In genomic region chr10:18216482-18216881, GRCh38 we compare ENCODE assay signal across 8 cellular contexts.
DNase-seq lines count a peak whose midpoint lies in the region; ATAC-seq, FAIRE-seq and TF ChIP-seq lines count a peak whose summit lies in the region.

No MANE protein-coding gene starts in this region.

- no peaks in the 10 kb centered on the region for H3K4me1 Mint-ChIP-seq in CD8-positive, alpha-beta T cell (ENCODE audit: low read depth)
- H3K4me1 Mint-ChIP-seq in activated T-cell treated with anti-CD3 and anti-CD28 coated beads, Interleukin-2, amount 50 U/mL, for 24 hours (ENCODE audit: low read depth): no peaks in the 10 kb centered on the region

- no peaks in the 10 kb centered on the region for H3K36me3 Mint-ChIP-seq in CD8-positive, alpha-beta T cell
- H3K36me3 Mint-ChIP-seq in activated T-cell treated with anti-CD3 and anti-CD28 coated beads, Interleukin-2, amount 50 U/mL, for 24 hours (ENCODE audit: low read depth): no peaks in the 10 kb centered on the region

- POLR2A ChIA-PET in CD8-positive, alpha-beta T cell (lab: Charles Lee): no interaction called here

- TF ChIP-seq CTCF in D721Med (IDR thresholded peaks at IDR 0.05; ENCODE audit: insufficient read depth, missing control alignments) (peak; percentile 52), bronchial epithelial cell (IDR thresholded peaks at IDR 0.05; ENCODE audit: insufficient read depth, low read length, severe bottlenecking) (peak; percentile 24)
- TF ChIP-seq CTCF in CD8-positive, alpha-beta T cell (IDR thresholded peaks at IDR 0.05): no peak

- ATAC-seq in CD8-positive, alpha-beta T cell: no peak
- ATAC-seq in aorta (ENCODE audit: low FRiP score): no peak

- no peaks in the 10 kb centered on the region for H3K9me3 Mint-ChIP-seq in CD8-positive, alpha-beta T cell
- no peaks in the 10 kb centered on the region for H3K9me3 Mint-ChIP-seq in activated T-cell treated with anti-CD3 and anti-CD28 coated beads, Interleukin-2, amount 50 U/mL, for 24 hours

- intact Hi-C loops in CD8-positive, alpha-beta T cell (cut with DNase I, micrococcal nuclease): no loop called here
- intact Hi-C loops in posterior vena cava (cut with DNase I): loop anchor here in 1 of 2 donors (10.0 kb wide), 1 partner anchor 72 kb away; the partner anchor contains the start of gene CACNB2
- intact Hi-C loops in aorta (cut with DNase I): loop anchor here (5.0 kb wide), 3 partner anchors 114 to 369 kb away; no protein-coding TSS in a partner anchor

- H3K27ac ChIP-seq in CD8-positive, alpha-beta T cell (ENCODE audit: low read depth, low read length): no peak overlapping the region
- no peak overlapping the region for H3K27ac ChIP-seq in aorta (ENCODE audit: low read depth in 1 of 2, low read length in 2 of 2)

- DNase-seq in D721Med (ENCODE audit: insufficient read length, low spot score) (no peak), LHCN-M2 (ENCODE audit: low read depth) (peak; percentile 16), bronchial epithelial cell (ENCODE audit: low read depth) (peak; percentile 13), medulla oblongata (ENCODE audit: extremely low spot score) (peak; percentile 52), posterior vena cava (ENCODE audit: low spot score) (no peak), aorta (no peak)
- DNase-seq in CD8-positive, alpha-beta T cell: no peak
- DNase-seq in activated T-cell treated with anti-CD3 and anti-CD28 coated beads, Interleukin-2, amount 50 U/mL, for 24 hours: no peak

- no peaks in the 10 kb centered on the region for H3K4me1 ChIP-seq in CD8-positive, alpha-beta T cell (ENCODE audit: insufficient read depth, low read length)
- H3K4me1 ChIP-seq in aorta (ENCODE audit: control insufficient read depth in 1 of 2, insufficient read depth in 2 of 2, low read length in 2 of 2): no peaks in the 10 kb centered on the region

- H3K4me3 Mint-ChIP-seq in CD8-positive, alpha-beta T cell: no peak overlapping the region
- H3K4me3 Mint-ChIP-seq in activated T-cell treated with anti-CD3 and anti-CD28 coated beads, Interleukin-2, amount 50 U/mL, for 24 hours: no peak overlapping the region

- FAIRE-seq in D721Med (lab: Jason Lieb, UNC): peak; percentile 21
- FAIRE-seq in bronchial epithelial cell (lab: Jason Lieb, UNC): no peak

- H3K27me3 ChIP-seq in bronchial epithelial cell (ENCODE audit: control insufficient read depth, insufficient read depth, low read length) (no peaks in the 10 kb centered on the region), aorta (ENCODE audit: control insufficient read depth in 1 of 2, insufficient read depth in 2 of 2, low read length in 1 of 2) (no peaks in the 10 kb centered on the region)
- no peaks in the 10 kb centered on the region for H3K27me3 ChIP-seq in CD8-positive, alpha-beta T cell (ENCODE audit: insufficient read depth, low read length)

- no peak overlapping the region for H3K27ac Mint-ChIP-seq in CD8-positive, alpha-beta T cell
- no peak overlapping the region for H3K27ac Mint-ChIP-seq in activated T-cell treated with anti-CD3 and anti-CD28 coated beads, Interleukin-2, amount 50 U/mL, for 24 hours

- CTCF ChIA-PET in CD8-positive, alpha-beta T cell (lab: Charles Lee): interaction anchor here (0.6 kb wide), 1 partner anchor 326 kb away, joined by 3 read pairs; no protein-coding TSS in a partner anchor

- no peaks in the 10 kb centered on the region for H3K9me3 ChIP-seq in CD8-positive, alpha-beta T cell (ENCODE audit: low read length)
- H3K9me3 ChIP-seq in aorta (ENCODE audit: control insufficient read depth, low read length): no peaks in the 10 kb centered on the region

- H3K4me3 ChIP-seq in bronchial epithelial cell (ENCODE audit: low read depth, low read length): no peak overlapping the region
- no peak overlapping the region for H3K4me3 ChIP-seq in CD8-positive, alpha-beta T cell (ENCODE audit: low read depth, low read length)
- H3K4me3 ChIP-seq in aorta (ENCODE audit: low read length in 2 of 2): no peak overlapping the region

- WGBS in aorta, 2 donors: 64 to 65% methylated on average over 2 of the region's 2 CpGs

- no peaks in the 10 kb centered on the region for H3K36me3 ChIP-seq in bronchial epithelial cell (ENCODE audit: control insufficient read depth, insufficient read depth, low read length)
- H3K36me3 ChIP-seq in CD8-positive, alpha-beta T cell (ENCODE audit: insufficient read depth, low read length): no peaks in the 10 kb centered on the region
- H3K36me3 ChIP-seq in aorta (ENCODE audit: control insufficient read depth in 1 of 2, insufficient read depth in 2 of 2, low read length in 1 of 2): no peaks in the 10 kb centered on the region

- H3K27me3 Mint-ChIP-seq in CD8-positive, alpha-beta T cell (ENCODE audit: low read depth): peaks cover 2% of the 10 kb centered on the region
- H3K27me3 Mint-ChIP-seq in activated T-cell treated with anti-CD3 and anti-CD28 coated beads, Interleukin-2, amount 50 U/mL, for 24 hours: peaks cover 14% of the 10 kb centered on the region

Comparison
In these comparisons a context has a peak if more than half of its experiments do, and no peak if none do; other contexts are left out.
1. DNase-seq: peak in LHCN-M2 (single experiment), bronchial epithelial cell (single experiment) and medulla oblongata (single experiment); none in D721Med (single experiment), CD8-positive, alpha-beta T cell (0 of 7), activated T-cell treated with anti-CD3 and anti-CD28 coated beads, Interleukin-2, amount 50 U/mL, for 24 hours (single experiment), posterior vena cava (single experiment) and aorta (0 of 2).
2. intact Hi-C loops: an anchor here in aorta (5.0 kb wide); none called in CD8-positive, alpha-beta T cell.